Comparison of ENCODE assay signal across 9 cellular contexts in the genomic region with DNA sequence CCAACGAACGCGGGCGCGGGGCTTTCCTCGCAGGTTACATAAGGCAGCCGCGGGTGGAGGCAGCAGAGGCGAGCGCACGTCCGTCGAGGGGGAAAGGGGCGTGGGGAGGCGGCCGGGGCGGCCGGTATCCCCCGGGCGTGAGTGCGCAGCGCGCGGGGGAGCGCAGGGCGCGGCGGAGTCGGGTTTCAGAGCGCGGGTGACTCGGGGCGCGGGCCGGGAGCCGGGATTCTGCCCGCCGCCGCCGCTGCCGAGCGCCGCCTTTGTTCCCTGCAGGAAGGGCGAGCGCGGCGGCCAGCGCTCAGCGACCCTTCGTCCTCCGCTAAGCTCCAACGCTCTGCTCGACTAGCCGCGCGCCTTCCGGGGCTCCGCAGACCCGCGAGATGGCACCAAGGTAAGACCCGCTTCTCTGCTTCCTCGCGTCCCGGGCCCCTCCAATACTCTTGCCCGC. TPM values are rescaled to one million over a fixed set of nuclear protein-coding genes. Genes with fewer than 3 reads are reported as not detected.
A peak's percentile ranks its signal among the peaks of the same experiment; 100 is the strongest.
DNase-seq lines count a peak whose midpoint lies in the region; ATAC-seq, FAIRE-seq and TF ChIP-seq lines count a peak whose summit lies in the region.
"Had no signal": no experiment of that assay in that cellular context is flagged by ENCODE, and none has a peak within 500 bp of the region (broad histone marks: within the 10 kb centered on the region; RNA-seq: fewer than 3 reads in every experiment).

Gene COL15A1 (plus strand): TSS at position 226 of the 448 bp plus-strand sequence. CDS start 155 bp downstream, at position 381.

- H3K27ac ChIP-seq in pancreas, result peak within 1 kb of the TSS in 2 of 4 donors; percentile 15 to 26

- TF ChIP-seq CTCF in fibroblast of villous mesenchyme (IDR thresholded peaks at IDR 0.05; ENCODE audit: insufficient read depth, low read depth, low read length) (no peak), pancreas (IDR thresholded peaks at IDR 0.05) (no peak)

- H3K4me1 ChIP-seq in pancreas, result no peaks in the 10 kb centered on the region

- H3K9me3 ChIP-seq in pancreas, result no peaks in the 10 kb centered on the region

- no peaks in the 10 kb centered on the region for H3K36me3 ChIP-seq in pancreas

- WGBS in pancreas, 2 donors, result 0 to 1% methylated on average over 28 to 65 of the region's 65 CpGs

- DNase-seq in D341Med (ENCODE audit: low spot score), result peak; percentile 66
- DNase-seq in RPMI7951 (ENCODE audit: low read depth), result peak; percentile 47
- DNase-seq in fibroblast of villous mesenchyme (ENCODE audit: low read depth), result peak; percentile 59
- peak in 5 of 6 donors; percentile 21 to 79 (median 38) for DNase-seq in pancreas
- no peak for DNase-seq in NCI-H774 (lab: John Stamatoyannopoulos, UW)
- no peak for DNase-seq in activated CD4-positive, alpha-beta T cell treated with anti-CD3 and anti-CD28 coated beads, Interleukin-2, amount 50 U/mL, for 4 hours
- DNase-seq: GOT3 had no signal

- H3K4me3 ChIP-seq in fibroblast of villous mesenchyme (ENCODE audit: low read depth, low read length), result peak within 1 kb of the TSS; percentile 86
- H3K4me3 ChIP-seq in pancreas, result peak within 1 kb of the TSS; percentile 23 to 51 (median 42)

- ATAC-seq in pancreas (peak; percentile 82 to 85 (median 82)), HG02759 (IDR thresholded peaks at IDR 0.05; ENCODE audit: unreplicated experiment) (no peak), GM19467 (IDR thresholded peaks at IDR 0.05; ENCODE audit: unreplicated experiment) (no peak)

- FAIRE-seq in pancreas (lab: Jason Lieb, UNC), result no peak

- H3K27me3 ChIP-seq in pancreas, result no peaks in the 10 kb centered on the region

- intact Hi-C loops in pancreas (cut with DNase I), result no loop called here

RNA-seq across cellular contexts. Expression of gene COL15A1, which starts in this region (rescaled TPM):
- 20.2 and 21.1 TPM in 2 replicates for total RNA-seq in RPMI7951 (2014; rRNA removed; shearing (Covaris generic))
- total RNA-seq in fibroblast of villous mesenchyme, result 1.7 and 19.0 TPM in 2 replicates
- 10 to 100 TPM in 4 of 6 donors, 1 to 10 TPM in 2; 9.4 to 43.4 (median 19.4) TPM for total RNA-seq in pancreas
- 1 to 10 TPM; 6.7 to 7.0 TPM for polyA plus RNA-seq in pancreas

Comparison
In these comparisons a context has a peak if more than half of its experiments do, and no peak if none do; other contexts are left out.
1. DNase-seq: peak in D341Med (single experiment), RPMI7951 (single experiment), fibroblast of villous mesenchyme (single experiment) and pancreas (5 of 6); none in NCI-H774 (single experiment) and activated CD4-positive, alpha-beta T cell treated with anti-CD3 and anti-CD28 coated beads, Interleukin-2, amount 50 U/mL, for 4 hours (0 of 2).
2. ATAC-seq: peak in pancreas (4 of 4); none in HG02759 (single experiment) and GM19467 (single experiment).